Comparison of ENCODE assay signal across 27 cellular contexts in the genomic region with DNA sequence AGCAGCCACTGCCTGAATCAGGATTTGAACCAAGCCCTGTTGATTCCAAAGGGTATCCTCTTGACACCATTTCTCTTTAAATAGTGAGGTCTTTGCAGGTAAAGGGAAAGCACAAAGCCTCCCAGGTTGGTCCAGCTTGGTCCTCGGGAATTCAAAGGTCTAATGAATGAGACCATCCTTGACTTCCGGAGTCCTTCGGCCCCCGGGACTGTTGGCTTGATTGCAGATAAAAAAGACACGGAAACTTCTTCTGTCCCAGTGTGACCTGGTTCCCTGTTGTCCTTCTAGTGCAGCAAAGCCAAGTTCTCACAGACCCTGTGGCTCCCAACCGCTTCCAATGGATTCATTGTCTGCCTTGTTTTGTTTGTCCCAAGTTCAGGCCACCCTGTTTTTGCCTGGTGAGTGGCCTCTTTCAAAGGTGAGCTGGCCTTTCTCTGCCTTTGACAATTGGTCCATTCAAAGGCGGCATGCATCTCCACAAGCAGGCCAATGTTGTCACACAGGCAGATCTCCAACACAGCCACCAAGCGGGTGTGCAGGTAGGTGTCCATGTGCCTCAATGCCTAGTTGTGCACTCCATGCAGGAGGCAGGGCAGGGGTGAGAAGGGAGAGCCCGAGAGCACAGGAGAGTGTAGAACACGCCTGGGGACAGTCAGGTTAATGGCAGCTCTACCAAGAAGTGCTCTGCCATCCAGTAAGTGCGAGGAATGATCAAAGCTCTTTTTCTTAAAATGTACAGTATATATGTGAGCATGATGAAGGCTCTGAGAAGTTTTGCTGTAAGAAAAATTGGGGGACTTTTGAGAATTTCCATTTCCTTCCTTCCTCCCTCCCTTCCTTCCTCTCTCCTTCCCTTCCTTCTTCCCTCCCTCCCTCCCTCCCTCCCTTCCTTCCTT.
"Had no signal": no experiment of that assay in that cellular context is flagged by ENCODE, and none has a peak within 500 bp of the region (broad histone marks: within the 10 kb centered on the region; RNA-seq: fewer than 3 reads in every experiment).

No MANE protein-coding gene starts in this region.

- H3K79me2 ChIP-seq: parathyroid adenoma had no signal

- H3K27ac ChIP-seq: left lung, neural progenitor cell, neutrophil, parathyroid adenoma, sigmoid colon, spleen, suprapubic skin, thoracic aorta, tibial artery, upper lobe of right lung had no signal

- H3K4me3 ChIP-seq: left lung, lung, neural progenitor cell, sigmoid colon, spleen, suprapubic skin, thoracic aorta, tibial artery, upper lobe of right lung had no signal

- H3K36me3 ChIP-seq: left lung, neural progenitor cell, neutrophil, sigmoid colon, spleen, suprapubic skin, thoracic aorta, tibial artery, upper lobe of right lung had no signal

- H3K4me1 ChIP-seq: left lung, neural progenitor cell, parathyroid adenoma, sigmoid colon, spleen, suprapubic skin, tibial artery, upper lobe of right lung had no signal

- H2AFZ ChIP-seq: neural progenitor cell, parathyroid adenoma had no signal

- ATAC-seq: left colon; left lung; natural killer cell; right cardiac atrium; stimulated activated effector memory CD8-positive, alpha-beta T cell treated with anti-CD3 and anti-CD28 coated beads, Interleukin-12 subunit alpha, Interleukin-12 subunit beta, amount 100 ng/mL, for 72 hours; upper lobe of right lung had no signal

- FAIRE-seq: islet of Langerhans, kidney, small intestine, urothelium cell line had no signal

- H3K4me2 ChIP-seq: neural progenitor cell had no signal

- H3K9ac ChIP-seq: neural progenitor cell, parathyroid adenoma had no signal

- DNase-seq: hypothalamus; immature natural killer cell; kidney; left colon; left lung; naive B cell; natural killer cell; nephron progenitor cell; occipital lobe; right cardiac atrium; sigmoid colon; small intestine; spleen; stimulated activated CD4-positive, alpha-beta T cell treated with anti-CD3 and anti-CD28 coated beads, Interleukin-4, amount 100 ng/mL, for 24 hours; stimulated activated naive CD4-positive, alpha-beta T cell; tibial artery; trophoblast cell; upper lobe of right lung had no signal

- H3K9me3 ChIP-seq: neutrophil, sigmoid colon, suprapubic skin, thoracic aorta, upper lobe of right lung had no signal
